Comparison of ENCODE assay signal across 12 cellular contexts in genomic region chr18:59917422-59917821, GRCh38. TPM values are rescaled to one million over a fixed set of nuclear protein-coding genes. Genes with fewer than 3 reads are reported as not detected.
DNase-seq lines count a peak whose midpoint lies in the region; ATAC-seq and TF ChIP-seq lines count a peak whose summit lies in the region.
"Had no signal": no experiment of that assay in that cellular context is flagged by ENCODE, and none has a peak within 500 bp of the region (broad histone marks: within the 10 kb centered on the region; RNA-seq: fewer than 3 reads in every experiment).

No MANE protein-coding gene starts in this region.

- H3K79me2 ChIP-seq in ACC112 (ENCODE audit: control insufficient read depth, insufficient read depth, low read length, unreplicated experiment), result no peaks in the 10 kb centered on the region

- H3K27me3 ChIP-seq in ACC112 (ENCODE audit: insufficient read depth, low read length) (no peaks in the 10 kb centered on the region), foreskin keratinocyte (no peaks in the 10 kb centered on the region)
- H3K27me3 ChIP-seq: transverse colon had no signal

- TF ChIP-seq CTCF in foreskin keratinocyte (conservative IDR thresholded peaks at IDR 0.05), result no peak

- H3K27ac ChIP-seq in ACC112 (ENCODE audit: low read depth, low read length) (peak overlapping the region; percentile 40), foreskin keratinocyte (no peak overlapping the region)
- H3K27ac ChIP-seq: transverse colon had no signal

- DNase-seq in H4 (ENCODE audit: low spot score), result peak; percentile 70
- DNase-seq in SKM-1 (lab: John Stamatoyannopoulos, UW; ENCODE audit: unreplicated experiment), result peak; percentile 82
- DNase-seq in foreskin keratinocyte, result peak in 1 of 2 donors; percentile 71
- DNase-seq in RKO (ENCODE audit: low spot score), result no peak
- no peak for DNase-seq in SW480 (ENCODE audit: low spot score)
- no peak for DNase-seq in ACHN
- DNase-seq in kidney glomerular epithelial cell (lab: John Stamatoyannopoulos, UW), result no peak
- DNase-seq: activated CD4-positive, alpha-beta T cell treated with anti-CD3 and anti-CD28 coated beads for 48 hours; cerebellar nuclear complex; NCI-H2081; transverse colon had no signal

- peak; percentile 72 for ATAC-seq in foreskin keratinocyte

- in situ Hi-C loops in ACHN (cut with HindIII; ENCODE audit: low pct_ligation_motif_present, low pct_unique_long_range_greater_than_20kb, low sequenced_read_pairs), result no loop called here

- H3K4me3 ChIP-seq in ACC112 (ENCODE audit: low read depth, low read length), result no peak overlapping the region
- H3K4me3 ChIP-seq: transverse colon had no signal

- no peaks in the 10 kb centered on the region; the same call in 1 of the 2 replicates for H3K36me3 ChIP-seq in ACC112 (ENCODE audit: insufficient read depth, low read length)
- H3K36me3 ChIP-seq: transverse colon had no signal

- peaks cover 28% of the 10 kb centered on the region for H3K4me1 ChIP-seq in ACC112 (ENCODE audit: control insufficient read depth, insufficient read depth, low read length, unreplicated experiment)
- H3K4me1 ChIP-seq in foreskin keratinocyte, result peaks cover 11% of the 10 kb centered on the region

- no peak overlapping the region for H2AFZ ChIP-seq in ACC112 (ENCODE audit: low read length, unreplicated experiment)

RNA-seq across cellular contexts. Expression of gene PMAIP1, which starts 17.6 kb away (rescaled TPM):
- total RNA-seq in H4 (2014; rRNA removed; shearing (Covaris generic)), result 52.4 and 64.3 TPM in 2 replicates
- total RNA-seq in foreskin keratinocyte, result 31.5 and 43.9 TPM in 2 replicates
- polyA plus RNA-seq in foreskin keratinocyte, result 19.6 and 30.1 TPM in 2 replicates

Comparison
In these comparisons a context has a peak if more than half of its experiments do, and no peak if none do; other contexts are left out.
1. DNase-seq: peak in H4 (single experiment) and SKM-1 (single experiment); none in RKO (single experiment), SW480 (single experiment), ACHN (single experiment) and kidney glomerular epithelial cell (single experiment).